In the genomic region with DNA sequence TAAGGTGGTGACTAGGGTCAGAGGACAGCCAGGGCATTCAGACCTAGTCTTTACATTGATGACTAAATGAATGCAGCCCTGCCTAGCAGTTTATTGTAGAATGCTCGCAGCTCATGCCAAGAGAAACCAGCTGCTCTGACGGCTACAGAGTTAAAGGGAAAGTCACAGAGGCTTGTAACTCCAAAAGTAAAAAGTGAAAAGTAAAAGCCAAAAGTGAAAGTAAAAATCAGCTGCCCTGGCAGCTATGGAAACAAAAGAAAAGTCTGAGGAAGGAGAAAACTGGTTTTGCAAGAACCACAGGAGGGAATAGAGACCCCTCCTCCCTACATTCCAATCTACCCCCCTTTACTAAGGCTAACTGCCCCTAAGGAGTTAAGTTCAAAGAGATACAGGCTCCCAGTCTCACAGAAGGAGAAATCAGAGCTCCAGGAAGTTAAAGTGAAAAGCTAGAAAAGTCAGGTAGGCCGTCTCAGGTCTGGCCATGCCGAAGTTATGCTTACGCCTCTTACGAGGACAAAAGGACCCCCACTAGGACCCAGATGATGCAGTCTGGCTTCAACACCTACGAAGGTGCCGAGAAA, we compare ENCODE assay signal across 9 cellular contexts. TPM values are rescaled to one million over a fixed set of nuclear protein-coding genes. Genes with fewer than 3 reads are reported as not detected.
DNase-seq lines count a peak whose midpoint lies in the region; ATAC-seq and TF ChIP-seq lines count a peak whose summit lies in the region.
"Had no signal": no experiment of that assay in that cellular context is flagged by ENCODE, and none has a peak within 500 bp of the region (broad histone marks: within the 10 kb centered on the region; RNA-seq: fewer than 3 reads in every experiment).

No MANE protein-coding gene starts in this region.

- H3K9me3 ChIP-seq in HUES64 (ENCODE audit: insufficient read depth, low read depth, low read length): no peaks in the 10 kb centered on the region
- no peaks in the 10 kb centered on the region for H3K9me3 ChIP-seq in iPS-20b (ENCODE audit: insufficient read depth, low read depth, low read length)
- H3K9me3 ChIP-seq in spleen: no peaks in the 10 kb centered on the region

- no peak for TF ChIP-seq POLR2A in spleen (IDR thresholded peaks at IDR 0.05)

- H3K4me3 ChIP-seq in HUES64 (ENCODE audit: low read length) (peak overlapping the region; percentile 43), iPS-20b (ENCODE audit: low read length) (peak overlapping the region; percentile 59), spleen (peak overlapping the region; percentile 8 to 64 (median 29))

- no peaks in the 10 kb centered on the region; the same call in 1 of the 2 replicates for H3K27me3 ChIP-seq in HUES64 (ENCODE audit: insufficient read depth, low read length)
- no peaks in the 10 kb centered on the region; the same call in 1 of the 2 replicates for H3K27me3 ChIP-seq in iPS-20b (ENCODE audit: insufficient read depth, low read length)
- no peaks in the 10 kb centered on the region for H3K27me3 ChIP-seq in spleen (replicated peaks in 1 of 7)

- H3K9ac ChIP-seq in HUES64 (ENCODE audit: low read depth, low read length) (peak overlapping the region; percentile 69), iPS-20b (ENCODE audit: low read depth, low read length) (peak overlapping the region; percentile 69)

- peak overlapping the region; percentile 93 for H3K27ac ChIP-seq in HUES64 (ENCODE audit: low read depth, low read length)
- peak overlapping the region; percentile 55 for H3K27ac ChIP-seq in iPS-20b (ENCODE audit: low read length)
- H3K27ac ChIP-seq in spleen: peak overlapping the region; percentile 69 to 83 (median 77)

- H3K4me1 ChIP-seq in HUES64 (ENCODE audit: insufficient read depth, low read length) (peaks cover 21% of the 10 kb centered on the region), iPS-20b (ENCODE audit: insufficient read depth, low read length) (peaks cover 12% of the 10 kb centered on the region; the same call in 1 of the 2 replicates), spleen (peaks cover 0 to 20% (median 7%) of the 10 kb centered on the region in 6 donors)

- intact Hi-C loops in spleen (cut with DNase I; ENCODE audit: low total_unique reads): no loop called here

- H3K36me3 ChIP-seq in HUES64 (ENCODE audit: insufficient read depth, low read length) (no peaks in the 10 kb centered on the region), iPS-20b (ENCODE audit: insufficient read depth, low read depth, low read length) (no peaks in the 10 kb centered on the region), spleen (no peaks in the 10 kb centered on the region)

- WGBS in HUES64: 11% methylated on average over 6 of the region's 8 CpGs
- WGBS in spleen, 5 donors: 11 to 45% (median 24%) methylated on average over 8 of the region's 8 CpGs

- TF ChIP-seq CTCF in spleen (IDR thresholded peaks at IDR 0.05 in 8 of 11, conservative IDR thresholded peaks at IDR 0.05 in 3 of 11): no peak

- no peak for ATAC-seq in HG03469 (IDR thresholded peaks at IDR 0.05; ENCODE audit: unreplicated experiment)

- DNase-seq in amniotic epithelial cell (ENCODE audit: low read depth) (peak; percentile 9), spleen (no peak), UCSD-AML1 (lab: John Stamatoyannopoulos, UW; ENCODE audit: unreplicated experiment) (no peak), DMS79 treated with DMSO at 0.1 percent for 48 hours (lab: John Stamatoyannopoulos, UW) (no peak)
- no peak for DNase-seq in stimulated activated naive CD4-positive, alpha-beta T cell treated with Interleukin-2 at 50 U/mL for 16 hours (lab: John Stamatoyannopoulos, UW)

RNA-seq across cellular contexts. Expression of a gene that starts 6.0 kb away (rescaled TPM):
- polyA plus RNA-seq in HUES64 (2013, experiment 1 of 2): not detected
- polyA plus RNA-seq in HUES64 (2013, experiment 2 of 2): not detected
- total RNA-seq in spleen: not detected
- polyA plus RNA-seq in spleen: not detected
- total RNA-seq: T-helper 1 cell treated with Interleukin-12 subunit alpha and Interleukin-12 subunit beta and Interleukin-4 antibody, amounts not matched to agents 30 ng/mL and 1 ng/mL, for 36 hours had no signal

RNA-seq across cellular contexts. Expression of a gene that starts 12.3 kb away (rescaled TPM):
- polyA plus RNA-seq in HUES64 (2013, experiment 1 of 2): not detected
- not detected for polyA plus RNA-seq in HUES64 (2013, experiment 2 of 2)
- not detected for total RNA-seq in spleen
- not detected for polyA plus RNA-seq in spleen
- total RNA-seq: T-helper 1 cell treated with Interleukin-12 subunit alpha and Interleukin-12 subunit beta and Interleukin-4 antibody, amounts not matched to agents 30 ng/mL and 1 ng/mL, for 36 hours had no signal

RNA-seq across cellular contexts. Expression of a gene that starts 21.9 kb away (rescaled TPM):
- not detected for polyA plus RNA-seq in HUES64 (2013, experiment 1 of 2)
- polyA plus RNA-seq in HUES64 (2013, experiment 2 of 2): not detected
- total RNA-seq in spleen: not detected
- not detected for polyA plus RNA-seq in spleen
- total RNA-seq: T-helper 1 cell treated with Interleukin-12 subunit alpha and Interleukin-12 subunit beta and Interleukin-4 antibody, amounts not matched to agents 30 ng/mL and 1 ng/mL, for 36 hours had no signal

RNA-seq across cellular contexts. Expression of a gene that starts 39.9 kb away (rescaled TPM):
- 6.7 TPM for polyA plus RNA-seq in HUES64 (2013, experiment 1 of 2)
- 7.6 TPM for polyA plus RNA-seq in HUES64 (2013, experiment 2 of 2)
- total RNA-seq in spleen: 1 to 10 TPM; 5.1 to 8.9 (median 6.3) TPM
- polyA plus RNA-seq in spleen: 1 to 10 TPM; 2.2 to 3.8 (median 3.0) TPM

RNA-seq across cellular contexts. Expression of a gene that starts 45.0 kb away (rescaled TPM):
- polyA plus RNA-seq in HUES64 (2013, experiment 1 of 2): 0.30 TPM
- 0.25 TPM for polyA plus RNA-seq in HUES64 (2013, experiment 2 of 2)
- 1 to 10 TPM in 4 of 7 donors, under 1 TPM in 3; 0.26 to 3.9 (median 1.8) TPM for total RNA-seq in spleen
- polyA plus RNA-seq in spleen: 1 to 10 TPM in 2 of 3 donors, under 1 TPM in 1; 0.58 to 1.2 (median 1.1) TPM
